18 cellular contexts compared by ENCODE assay signal in the genomic region with DNA sequence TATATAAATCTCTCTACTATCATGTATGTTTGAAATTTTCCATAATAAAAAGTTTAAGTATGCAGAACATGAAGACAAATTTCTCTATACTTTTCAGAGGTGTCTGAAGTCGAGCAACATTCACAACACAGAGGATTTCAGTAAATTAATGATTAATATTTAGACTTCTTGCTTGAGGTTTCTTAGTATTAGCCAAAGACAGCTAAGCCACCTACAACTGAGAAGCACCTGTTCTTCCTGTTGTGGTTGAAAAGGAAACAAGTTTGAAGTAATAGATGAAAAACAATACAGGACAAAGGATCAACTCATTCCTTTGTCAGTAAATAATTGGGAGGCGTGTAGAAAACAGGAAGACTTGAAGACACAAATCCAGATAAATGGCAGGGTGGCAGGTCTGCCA. TPM values are rescaled to one million over a fixed set of nuclear protein-coding genes. Genes with fewer than 3 reads are reported as not detected.
DNase-seq lines count a peak whose midpoint lies in the region; ATAC-seq lines count a peak whose summit lies in the region.
"Had no signal": no experiment of that assay in that cellular context is flagged by ENCODE, and none has a peak within 500 bp of the region (broad histone marks: within the 10 kb centered on the region; RNA-seq: fewer than 3 reads in every experiment).

No MANE protein-coding gene starts in this region.

- no peak overlapping the region for H3K27ac Mint-ChIP-seq in activated T-cell treated with anti-CD3 and anti-CD28 coated beads, Interleukin-2, amount 50 U/mL, for 72 hours
- H3K27ac Mint-ChIP-seq: activated naive CD8-positive, alpha-beta T cell treated with anti-CD3 and anti-CD28 coated beads, Interleukin-2, amount 10 ng/mL, durations not matched to agents 7 days and 5 days; naive B cell had no signal

- H3K4me3 ChIP-seq in MG63: no peak overlapping the region
- H3K4me3 ChIP-seq: K562, lower lobe of right lung, upper lobe of left lung had no signal

- H3K9me3 ChIP-seq in MG63: no peaks in the 10 kb centered on the region
- H3K9me3 ChIP-seq: lower lobe of right lung, upper lobe of left lung had no signal

- no peaks in the 10 kb centered on the region for H3K36me3 Mint-ChIP-seq in activated T-cell treated with anti-CD3 and anti-CD28 coated beads, Interleukin-2, amount 50 U/mL, for 72 hours (ENCODE audit: insufficient read depth in 2 of 2)
- H3K36me3 Mint-ChIP-seq: activated naive CD8-positive, alpha-beta T cell treated with anti-CD3 and anti-CD28 coated beads, Interleukin-2, amount 10 ng/mL, durations not matched to agents 7 days and 5 days; naive B cell had no signal

- peaks cover 0 to 1% of the 10 kb centered on the region in 2 donors for H3K9me3 Mint-ChIP-seq in activated T-cell treated with anti-CD3 and anti-CD28 coated beads, Interleukin-2, amount 50 U/mL, for 72 hours
- H3K9me3 Mint-ChIP-seq: activated naive CD8-positive, alpha-beta T cell treated with anti-CD3 and anti-CD28 coated beads, Interleukin-2, amount 10 ng/mL, durations not matched to agents 7 days and 5 days; central memory CD8-positive, alpha-beta T cell had no signal

- H3K27me3 Mint-ChIP-seq in activated T-cell treated with anti-CD3 and anti-CD28 coated beads, Interleukin-2, amount 50 U/mL, for 72 hours (ENCODE audit: low read depth): no peaks in the 10 kb centered on the region
- H3K27me3 Mint-ChIP-seq: activated naive CD8-positive, alpha-beta T cell treated with anti-CD3 and anti-CD28 coated beads, Interleukin-2, amount 10 ng/mL, durations not matched to agents 7 days and 5 days; central memory CD8-positive, alpha-beta T cell; naive B cell had no signal

- no peak for DNase-seq in activated T-cell treated with anti-CD3 and anti-CD28 coated beads, Interleukin-2, amount 50 U/mL, for 72 hours
- DNase-seq in dedifferentiated amniotic fluid mesenchymal stem cell (ENCODE audit: extremely low spot score): no peak
- no peak for DNase-seq in MG63
- no peak for DNase-seq in COR-L47 (lab: John Stamatoyannopoulos, UW)
- DNase-seq: activated naive CD8-positive, alpha-beta T cell treated with anti-CD3 and anti-CD28 coated beads, Interleukin-2, amount 10 ng/mL, durations not matched to agents 7 days and 5 days; activated T-cell treated with anti-CD3 and anti-CD28 coated beads, Interleukin-2, amount 50 U/mL, for 1 hour; lower lobe of right lung; naive B cell; NCI-H1105; stimulated activated naive CD4-positive, alpha-beta T cell; upper lobe of left lung had no signal

- ATAC-seq in GM18867 (IDR thresholded peaks at IDR 0.05; ENCODE audit: unreplicated experiment): peak; percentile 81
- peak; percentile 97 for ATAC-seq in GM21423 (IDR thresholded peaks at IDR 0.05; ENCODE audit: unreplicated experiment)
- ATAC-seq in HG02938 (IDR thresholded peaks at IDR 0.05; ENCODE audit: unreplicated experiment): peak; percentile 92
- ATAC-seq in HG03520 (IDR thresholded peaks at IDR 0.05; ENCODE audit: unreplicated experiment): peak; percentile 78
- no peak for ATAC-seq in activated T-cell treated with anti-CD3 and anti-CD28 coated beads, Interleukin-2, amount 50 U/mL, for 72 hours (replicated peaks in 1 of 2)
- ATAC-seq: K562, lower lobe of right lung, Right ventricle myocardium inferior had no signal

- H3K4me3 Mint-ChIP-seq in activated T-cell treated with anti-CD3 and anti-CD28 coated beads, Interleukin-2, amount 50 U/mL, for 72 hours: no peak overlapping the region
- H3K4me3 Mint-ChIP-seq: activated naive CD8-positive, alpha-beta T cell treated with anti-CD3 and anti-CD28 coated beads, Interleukin-2, amount 10 ng/mL, durations not matched to agents 7 days and 5 days; central memory CD8-positive, alpha-beta T cell; naive B cell had no signal

- no peaks in the 10 kb centered on the region for H3K36me3 ChIP-seq in MG63
- H3K36me3 ChIP-seq: upper lobe of left lung had no signal

- no peaks in the 10 kb centered on the region for H3K27me3 ChIP-seq in MG63
- H3K27me3 ChIP-seq: upper lobe of left lung had no signal

- H3K4me1 Mint-ChIP-seq in activated T-cell treated with anti-CD3 and anti-CD28 coated beads, Interleukin-2, amount 50 U/mL, for 72 hours (ENCODE audit: low read depth): peaks cover 12% of the 10 kb centered on the region
- H3K4me1 Mint-ChIP-seq: central memory CD8-positive, alpha-beta T cell; naive B cell had no signal

RNA-seq across cellular contexts. Expression of a gene that starts 21.1 kb away (rescaled TPM):
- total RNA-seq in activated T-cell treated with anti-CD3 and anti-CD28 coated beads, Interleukin-2, amount 50 U/mL, for 72 hours: 1 to 10 TPM; 3.2 to 4.9 TPM
- total RNA-seq in MG63 (2014; rRNA removed; shearing (Covaris generic); ENCODE audit: low replicate concordance): 24.7 and 32.8 TPM in 2 replicates

Comparison
In these comparisons a context has a peak if more than half of its experiments do, and no peak if none do; other contexts are left out.
1. ATAC-seq: peak in GM18867 (single experiment), GM21423 (single experiment), HG02938 (single experiment) and HG03520 (single experiment); none in activated T-cell treated with anti-CD3 and anti-CD28 coated beads, Interleukin-2, amount 50 U/mL, for 72 hours (0 of 2).